Comparison of ENCODE assay signal across 8 cellular contexts in genomic region chr7:12389089-12389700, GRCh38. TPM values are rescaled to one million over a fixed set of nuclear protein-coding genes. Genes with fewer than 3 reads are reported as not detected.
DNase-seq lines count a peak whose midpoint lies in the region; ATAC-seq, FAIRE-seq and TF ChIP-seq lines count a peak whose summit lies in the region.

No MANE protein-coding gene starts in this region.

- no peaks in the 10 kb centered on the region for H3F3A ChIP-seq in PC-3 (ENCODE audit: low read length, unreplicated experiment)

- ATAC-seq in PC-3: peak; percentile 89
- peak; percentile 72 for ATAC-seq in stimulated activated naive CD8-positive, alpha-beta T cell treated with anti-CD3 and anti-CD28 coated beads, Interleukin-15, Interleukin-2, amounts not matched to agents 100 U/mL and 50 U/mL, for 24 hours

- H2AFZ ChIP-seq in PC-3 (ENCODE audit: low read length): no peak overlapping the region

- FAIRE-seq in A204.1 (lab: Jason Lieb, UNC): peak; percentile 84

- no peak overlapping the region for H3K9ac ChIP-seq in PC-3 (ENCODE audit: low read length)

- no peak overlapping the region for H3K4me3 ChIP-seq in H7 (ENCODE audit: insufficient read depth, low read depth, low read length)
- H3K4me3 ChIP-seq in PC-3 (ENCODE audit: low read length): no peak overlapping the region

- H3K4me2 ChIP-seq in PC-3 (ENCODE audit: low read length): no peak overlapping the region

- POLR2A ChIA-PET in PC-3 (lab: Charles Lee; ENCODE audit: unreplicated experiment): no interaction called here

- no peaks in the 10 kb centered on the region for H3K4me1 ChIP-seq in PC-3 (ENCODE audit: insufficient read depth, low read length)

- DNase-seq in GM04503 (ENCODE audit: low read depth) (peak; percentile 18), H7 (peak; percentile 38), KBM-7 (peak; percentile 59), PC-3 (peak; percentile 77), amniotic epithelial cell (ENCODE audit: low read depth) (peak; percentile 61), inferior parietal cortex (ENCODE audit: extremely low spot score) (peak; percentile 69)
- peak; percentile 30 for DNase-seq in stimulated activated naive CD8-positive, alpha-beta T cell treated with anti-CD3 and anti-CD28 coated beads, Interleukin-15, Interleukin-2, amounts not matched to agents 100 U/mL and 50 U/mL, for 24 hours

- H3K27me3 ChIP-seq in H7 (ENCODE audit: control insufficient read depth, insufficient read depth, low read length): no peaks in the 10 kb centered on the region
- no peaks in the 10 kb centered on the region for H3K27me3 ChIP-seq in PC-3 (ENCODE audit: low read length)

- BruUV-seq in PC-3 (replicated peaks; lab: Mats Ljungman, UMichigan): no TSS peak

- in situ Hi-C loops in KBM-7 (cut with MboI; ENCODE audit: low pct_unique_long_range_greater_than_20kb, low sequenced_read_pairs): no loop called here

- H3K27ac ChIP-seq in PC-3 (ENCODE audit: low read length): no peak overlapping the region

- intact Hi-C loops in PC-3 (cut with micrococcal nuclease): loop anchor here (1.0 to 2.0 kb wide), 4 partner anchors 48 to 108 kb away; no protein-coding TSS in a partner anchor

- no peaks in the 10 kb centered on the region for H3K9me2 ChIP-seq in PC-3 (replicated peaks; ENCODE audit: low read length)

- CTCF ChIA-PET in PC-3 (lab: Charles Lee): interaction anchor here (1.0 kb wide), 2 partner anchors 69 to 101 kb away, joined by 3 to 4 read pairs; no protein-coding TSS in a partner anchor

- no peaks in the 10 kb centered on the region for H3K9me3 ChIP-seq in PC-3 (ENCODE audit: low read length)

- no peaks in the 10 kb centered on the region for H3K79me2 ChIP-seq in PC-3 (ENCODE audit: low read length)

- H3K36me3 ChIP-seq in H7 (replicated peaks; ENCODE audit: control insufficient read depth, insufficient read depth, low read length) (peaks cover 7% of the 10 kb centered on the region), PC-3 (ENCODE audit: low read depth, low read length) (0 out of 2 replicates have a peak, but pooled peaks cover 6% of the 10 kb centered on the region)

- peak; percentile 91 for TF ChIP-seq CTCF in PC-3 (conservative IDR thresholded peaks at IDR 0.05; ENCODE audit: low read depth, low read length)

- H4K20me1 ChIP-seq in PC-3 (ENCODE audit: low read length): no peaks in the 10 kb centered on the region

RNA-seq across cellular contexts. Expression of gene VWDE, which starts 14.5 kb away (rescaled TPM):
- total RNA-seq in H7 (2014; rRNA removed; shearing (Covaris generic)): 9.7 and 22.8 TPM in 2 replicates
- total RNA-seq in PC-3 (2014; rRNA removed): 5.5 and 7.7 TPM in 2 replicates

Comparison
In these comparisons a context has a peak if more than half of its experiments do, and no peak if none do; other contexts are left out.
1. DNase-seq: peak in every context shown above with its lines; median percentile 77 in PC-3; 69 in inferior parietal cortex; 61 in amniotic epithelial cell; 59 in KBM-7; 38 in H7; 30 in stimulated activated naive CD8-positive, alpha-beta T cell treated with anti-CD3 and anti-CD28 coated beads, Interleukin-15, Interleukin-2, amounts not matched to agents 100 U/mL and 50 U/mL, for 24 hours; 18 in GM04503.